10 cellular contexts compared by ENCODE assay signal in genomic region chr4:84681488-84682274, GRCh38.
A peak's percentile ranks its signal among the peaks of the same experiment; 100 is the strongest.
DNase-seq lines count a peak whose midpoint lies in the region; ATAC-seq, FAIRE-seq and TF ChIP-seq lines count a peak whose summit lies in the region.
"Had no signal": no experiment of that assay in that cellular context is flagged by ENCODE, and none has a peak within 500 bp of the region (broad histone marks: within the 10 kb centered on the region; RNA-seq: fewer than 3 reads in every experiment).

No MANE protein-coding gene starts in this region.

- no peaks in the 10 kb centered on the region for H3K36me3 ChIP-seq in MM.1S (replicated peaks; ENCODE audit: insufficient read depth, low read length)
- H3K36me3 ChIP-seq in HepG2 (replicated peaks in 1 of 2; ENCODE audit: control insufficient read depth in 1 of 2, insufficient read depth in 2 of 2, low read length in 2 of 2): peaks cover 11 to 39% of the 10 kb centered on the region in 2 experiments

- POLR2A ChIA-PET in HepG2 (lab: Yijun Ruan, JAX): no interaction called here
- POLR2A ChIA-PET in HEK293T (lab: Yijun Ruan, JAX): no interaction called here

- peaks cover 5% of the 10 kb centered on the region for H3K36me3 Mint-ChIP-seq in Calu3 (ENCODE audit: insufficient read depth, unreplicated experiment)
- H3K36me3 Mint-ChIP-seq: activated naive CD8-positive, alpha-beta T cell had no signal

- no peaks in the 10 kb centered on the region for H4K20me1 ChIP-seq in MM.1S (ENCODE audit: insufficient read depth, low read length)
- H4K20me1 ChIP-seq in HepG2 (ENCODE audit: insufficient read depth, low read length): no peaks in the 10 kb centered on the region

- no peak for FAIRE-seq in HepG2 (lab: Jason Lieb, UNC)

- ATAC-seq in HepG2: peak; percentile 87
- ATAC-seq in GM18517 (IDR thresholded peaks at IDR 0.05; ENCODE audit: unreplicated experiment): no peak

- H3K9me3 Mint-ChIP-seq in Calu3 (ENCODE audit: low read depth, unreplicated experiment): no peaks in the 10 kb centered on the region

- H3K27me3 Mint-ChIP-seq in Calu3 (ENCODE audit: unreplicated experiment): no peaks in the 10 kb centered on the region

- H3K9ac ChIP-seq in MM.1S (ENCODE audit: low read length) (no peak overlapping the region), HepG2 (ENCODE audit: insufficient read depth, low read depth, low read length) (no peak overlapping the region)

- H3K27ac Mint-ChIP-seq in Calu3 (ENCODE audit: unreplicated experiment): no peak overlapping the region
- H3K27ac Mint-ChIP-seq: activated naive CD8-positive, alpha-beta T cell had no signal

- H3K9me2 ChIP-seq in MM.1S (replicated peaks; ENCODE audit: insufficient read depth, low read length): no peaks in the 10 kb centered on the region

- TF ChIP-seq EP300 in HepG2 (IDR thresholded peaks at IDR 0.05; ENCODE audit: low read depth in 2 of 2, low read length in 2 of 2): no peak; a peak in 1 of 4 replicates
- no peak for TF ChIP-seq EP300 in HepG2 (CRISPR knock-in tag; IDR thresholded peaks at IDR 0.05; ENCODE audit: borderline replicate concordance)

- H3K27me3 ChIP-seq in MM.1S (replicated peaks; ENCODE audit: insufficient read depth, low read length) (no peaks in the 10 kb centered on the region), HepG2 (ENCODE audit: control insufficient read depth in 1 of 2, insufficient read depth in 2 of 2, low read length in 2 of 2) (no peaks in the 10 kb centered on the region)

- no peak for TF ChIP-seq RAD21 in HepG2 (CRISPR knock-in tag; IDR thresholded peaks at IDR 0.05)

- no peaks in the 10 kb centered on the region for H3F3A ChIP-seq in MM.1S (ENCODE audit: insufficient read depth, low read length)

- TF ChIP-seq CTCF in MM.1S (IDR thresholded peaks at IDR 0.05; ENCODE audit: low read length) (no peak), HepG2 (CRISPR knock-in tag; IDR thresholded peaks at IDR 0.05) (peak; percentile 38), Calu3 (IDR thresholded peaks at IDR 0.05; ENCODE audit: unreplicated experiment) (no peak)

- DNase-seq in AG08395 (ENCODE audit: low spot score) (peak; percentile 84), MM.1S (peak; percentile 7), T47D (ENCODE audit: low read depth in 1 of 2, low spot score in 1 of 2) (peak; percentile 18 to 62), HepG2 (ENCODE audit: low spot score) (peak; percentile 38), Calu3 (no peak), HEK293T (ENCODE audit: extremely low spot score) (no peak)
- DNase-seq in activated CD4-positive, alpha-beta T cell treated with anti-CD3 and anti-CD28 coated beads for 1 hour: no peak
- DNase-seq: stimulated activated CD4-positive, alpha-beta T cell treated with anti-CD3 and anti-CD28 coated beads, Interleukin-4, amount 100 ng/mL, for 1 hour had no signal

- no peak overlapping the region for H3K4me3 Mint-ChIP-seq in Calu3 (ENCODE audit: low read depth, unreplicated experiment)
- H3K4me3 Mint-ChIP-seq: activated naive CD8-positive, alpha-beta T cell had no signal

- H2AFZ ChIP-seq in MM.1S (ENCODE audit: low read length): no peak overlapping the region
- H2AFZ ChIP-seq in HepG2 (ENCODE audit: low read length): no peak overlapping the region

- CTCF ChIA-PET in HepG2 (lab: Yijun Ruan, JAX; ENCODE audit: low intra/inter-chr PET ratio, low total read pairs) (no interaction called here), Calu3 (lab: Charles Lee) (no interaction called here), HEK293T (lab: Yijun Ruan, JAX) (no interaction called here)

- H3K4me3 ChIP-seq in MM.1S (ENCODE audit: low read length) (no peak overlapping the region), HepG2 (replicated peaks in 1 of 3; ENCODE audit: insufficient read depth in 1 of 3, low read depth in 2 of 3, low read length in 3 of 3) (no peak overlapping the region; a peak in 1 of 6 replicates)

- in situ Hi-C loops in T47D (cut with HindIII; ENCODE audit: low pct_unique_long_range_greater_than_20kb, low sequenced_read_pairs) (no loop called here), HepG2 (cut with HindIII; ENCODE audit: extremely low pct_ligation_motif_present, low pct_unique_long_range_greater_than_20kb) (no loop called here)

- TF ChIP-seq POLR2A in HepG2 (IDR thresholded peaks at IDR 0.05; ENCODE audit: insufficient read depth in 1 of 2, low read depth in 2 of 2, low read length in 2 of 2): no peak

- WGBS in HepG2 (ENCODE audit: low lambda C conversion rate): 92% methylated on average over 2 of the region's 2 CpGs

- H3K79me2 ChIP-seq in MM.1S (ENCODE audit: low read length) (no peaks in the 10 kb centered on the region), HepG2 (ENCODE audit: insufficient read depth, low read length) (no peaks in the 10 kb centered on the region)

- peaks cover 9% of the 10 kb centered on the region for H3K4me1 Mint-ChIP-seq in Calu3 (ENCODE audit: low read depth, unreplicated experiment)

- H3K4me1 ChIP-seq in MM.1S (ENCODE audit: low read length) (peaks cover 5% of the 10 kb centered on the region), HepG2 (ENCODE audit: insufficient read depth, low read length) (peaks cover 24% of the 10 kb centered on the region)

- no peak overlapping the region for H3K27ac ChIP-seq in MM.1S (ENCODE audit: low read length)
- H3K27ac ChIP-seq in HepG2 (ENCODE audit: extremely low read length, insufficient read depth, low read length): peak overlapping the region; percentile 45

- no TSS peak for BruUV-seq in HepG2 (replicated peaks; lab: Mats Ljungman, UMichigan)
- no TSS peak for BruUV-seq in Calu3 (replicated peaks; lab: Mats Ljungman, UMichigan)

- H3K9me3 ChIP-seq in MM.1S (replicated peaks; ENCODE audit: insufficient read depth, low read length) (no peaks in the 10 kb centered on the region), HepG2 (ENCODE audit: low read length) (no peaks in the 10 kb centered on the region)

- intact Hi-C loops in HepG2 (cut with micrococcal nuclease; ENCODE audit: unreplicated experiment): loop anchor here (5.0 kb wide), 1 partner anchor 99 kb away; the partner anchor contains the start of gene CDS1
- intact Hi-C loops in Calu3 (cut with micrococcal nuclease; ENCODE audit: unreplicated experiment): no loop called here

- H3K4me2 ChIP-seq in MM.1S (ENCODE audit: low read depth, low read length): no peak overlapping the region
- peak overlapping the region; percentile 38 for H3K4me2 ChIP-seq in HepG2 (ENCODE audit: low read depth, low read length)

TF ChIP-seq in HepG2, 621 proteins besides CTCF, POLR2A, EP300 and RAD21 (continues in another document):
- no peak for TF ChIP-seq ZNF331 (CRISPR knock-in tag; IDR thresholded peaks at IDR 0.05)
- TF ChIP-seq SMAD9 (CRISPR knock-in tag; IDR thresholded peaks at IDR 0.05): no peak
- no peak for TF ChIP-seq ZNF740 (CRISPR knock-in tag; IDR thresholded peaks at IDR 0.05)
- peak; percentile 63; the same call in 1 of the 2 replicates for TF ChIP-seq ELF3 (CRISPR knock-in tag; IDR thresholded peaks at IDR 0.05)
- TF ChIP-seq SOX13 (IDR thresholded peaks at IDR 0.05): no peak
- peak in 1 of 2 experiments; percentile 37; a peak in 1 of 4 replicates for TF ChIP-seq SOX13 (CRISPR knock-in tag; conservative IDR thresholded peaks at IDR 0.05 in 1 of 2, IDR thresholded peaks at IDR 0.05 in 1 of 2)
- no peak; the same call in 1 of the 2 replicates for TF ChIP-seq FOXP1 (IDR thresholded peaks at IDR 0.05)
- peak; percentile 65 for TF ChIP-seq FOXP1 (CRISPR knock-in tag; IDR thresholded peaks at IDR 0.05)
- peak; percentile 66; the same call in 1 of the 2 replicates for TF ChIP-seq NCOR1 (IDR thresholded peaks at IDR 0.05; ENCODE audit: borderline replicate concordance, low read length)

TF ChIP-seq in HEK293T, 16 proteins besides CTCF, POLR2A, EP300 and RAD21:
- TF ChIP-seq BHLHE40 (IDR thresholded peaks at IDR 0.05; ENCODE audit: borderline replicate concordance) (no peak), FOXA1 (IDR thresholded peaks at IDR 0.05) (no peak)

Comparison
In these comparisons a context has a peak if more than half of its experiments do, and no peak if none do; other contexts are left out.
1. DNase-seq: peak in AG08395 (single experiment), MM.1S (single experiment), T47D (2 of 2) and HepG2 (single experiment); none in Calu3 (single experiment), activated CD4-positive, alpha-beta T cell treated with anti-CD3 and anti-CD28 coated beads for 1 hour (single experiment) and HEK293T (single experiment).